Comparison of ENCODE assay signal across 8 cellular contexts in the genomic region with DNA sequence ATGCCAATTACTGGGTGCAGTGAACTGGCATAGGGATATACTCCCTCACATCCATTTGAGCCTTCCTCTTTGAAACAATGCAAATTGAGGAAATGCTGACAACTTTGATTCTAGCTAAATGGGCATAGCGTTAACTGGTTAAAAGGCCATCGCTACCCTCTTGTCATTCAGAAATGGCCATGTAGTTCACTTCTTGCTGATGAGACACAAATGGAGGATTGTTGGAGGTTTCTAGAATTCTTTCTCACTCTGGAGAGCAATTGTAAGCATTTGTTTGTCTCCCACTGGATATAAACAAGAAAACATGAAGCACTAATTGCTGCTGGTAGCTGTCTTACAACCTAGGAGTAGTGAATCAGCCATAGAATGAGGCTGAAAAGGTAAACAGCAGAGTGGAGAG.
"Had no signal": no experiment of that assay in that cellular context is flagged by ENCODE, and none has a peak within 500 bp of the region (broad histone marks: within the 10 kb centered on the region; RNA-seq: fewer than 3 reads in every experiment).

No MANE protein-coding gene starts in this region.

- H3K4me3 ChIP-seq: HAP-1 had no signal

- H3K27ac Mint-ChIP-seq: HFFc6 had no signal

- H3K9ac ChIP-seq: KMS-11 had no signal

- H3K4me3 Mint-ChIP-seq: HFFc6 had no signal

- ATAC-seq: HCT116 had no signal

- DNase-seq: GOT3, H7, HFFc6, KBM-7 had no signal

- H3K4me2 ChIP-seq: KMS-11 had no signal

- H3K27ac ChIP-seq: KMS-11 had no signal

- FAIRE-seq: HTR-8/SVneo had no signal

- H3K9me3 ChIP-seq: HAP-1 had no signal
